23 cellular contexts compared by ENCODE assay signal in the genomic region with DNA sequence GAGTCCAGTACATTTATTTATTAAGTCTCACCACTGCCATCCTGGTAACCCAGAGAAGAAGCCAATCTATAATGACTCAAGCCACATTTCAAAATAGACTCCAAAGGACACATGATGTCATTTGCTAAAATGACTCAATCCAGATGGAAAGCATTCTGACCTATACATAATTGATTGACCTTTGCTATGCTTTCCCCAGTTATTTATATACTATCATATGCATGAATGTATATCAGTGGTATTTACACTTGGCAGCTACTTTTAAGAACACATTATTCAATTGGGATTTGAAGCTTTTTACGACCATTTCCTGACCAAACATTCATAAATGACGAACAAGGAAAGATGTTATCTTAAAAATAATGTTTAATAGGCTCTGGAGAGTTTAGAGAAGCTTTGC.
DNase-seq lines count a peak whose midpoint lies in the region; ATAC-seq and TF ChIP-seq lines count a peak whose summit lies in the region.
"Had no signal": no experiment of that assay in that cellular context is flagged by ENCODE, and none has a peak within 500 bp of the region (broad histone marks: within the 10 kb centered on the region; RNA-seq: fewer than 3 reads in every experiment).

No MANE protein-coding gene starts in this region.

- WGBS in body of pancreas, 2 donors, result 59 to 65% methylated on average over 2 of the region's 2 CpGs
- 41 to 57% (median 55%) methylated on average over 2 of the region's 2 CpGs for WGBS in heart left ventricle, 4 donors

- TF ChIP-seq CTCF in epithelial cell of esophagus (IDR thresholded peaks at IDR 0.05; ENCODE audit: insufficient read depth, low read depth, low read length, missing control alignments), result no peak
- no peak for TF ChIP-seq CTCF in body of pancreas (IDR thresholded peaks at IDR 0.05)
- no peak for TF ChIP-seq CTCF in heart left ventricle (IDR thresholded peaks at IDR 0.05)

- H3K27me3 ChIP-seq in body of pancreas, result no peaks in the 10 kb centered on the region
- H3K27me3 ChIP-seq in heart left ventricle, result no peaks in the 10 kb centered on the region
- H3K27me3 ChIP-seq: gastrocnemius medialis had no signal

- ATAC-seq in body of pancreas (no peak), HG03571 (IDR thresholded peaks at IDR 0.05; ENCODE audit: unreplicated experiment) (no peak), HG02571 (IDR thresholded peaks at IDR 0.05; ENCODE audit: unreplicated experiment) (no peak), heart left ventricle (no peak)
- ATAC-seq: gastrocnemius medialis, sciatic nerve, T-helper 17 cell had no signal

- H3K27ac ChIP-seq in body of pancreas, result no peak overlapping the region
- H3K27ac ChIP-seq in heart left ventricle, result no peak overlapping the region
- H3K27ac ChIP-seq: C4-2B, gastrocnemius medialis, left ventricle myocardium inferior had no signal

- no peak overlapping the region for H3K4me3 ChIP-seq in epithelial cell of esophagus (ENCODE audit: low read length)
- H3K4me3 ChIP-seq in body of pancreas, result no peak overlapping the region
- H3K4me3 ChIP-seq in heart left ventricle, result no peak overlapping the region
- H3K4me3 ChIP-seq: gastrocnemius medialis, left ventricle myocardium inferior had no signal

- TF ChIP-seq POLR2A in body of pancreas (IDR thresholded peaks at IDR 0.05), result no peak
- TF ChIP-seq POLR2A in heart left ventricle (IDR thresholded peaks at IDR 0.05), result no peak

- DNase-seq in AG20443 (ENCODE audit: low spot score) (peak; percentile 24), MV-4-11 (lab: John Stamatoyannopoulos, UW) (peak; percentile 21), epithelial cell of esophagus (ENCODE audit: low read depth) (peak; percentile 29), renal cortical epithelial cell (ENCODE audit: low read depth) (peak; percentile 12), body of pancreas (no peak), heart left ventricle (no peak)
- DNase-seq: activated CD4-positive, CD25-positive, alpha-beta regulatory T cell; activated CD8-positive, alpha-beta memory T cell treated with anti-CD3 and anti-CD28 coated beads for 24 hours; DMS153; effector CD8-positive, alpha-beta T cell; gastrocnemius medialis; GOT3; left ventricle myocardium inferior; NCI-H1436; NCI-H345; occipital lobe; Right ventricle myocardium superior; stimulated activated CD4-positive, alpha-beta T cell treated with anti-CD3 and anti-CD28 coated beads, Interleukin-2, amount 100 ng/mL, for 48 hours; T-helper 17 cell had no signal

- H3K36me3 ChIP-seq in body of pancreas (replicated peaks in 1 of 2; ENCODE audit: insufficient read depth in 1 of 2, low read depth in 2 of 2) (no peaks in the 10 kb centered on the region), heart left ventricle (no peaks in the 10 kb centered on the region)
- H3K36me3 ChIP-seq: gastrocnemius medialis, left ventricle myocardium inferior had no signal

- H3K4me1 ChIP-seq in body of pancreas (no peaks in the 10 kb centered on the region), heart left ventricle (peaks cover 0 to 3% (median 0%) of the 10 kb centered on the region in 12 donors)
- H3K4me1 ChIP-seq: gastrocnemius medialis, left ventricle myocardium inferior had no signal

- H3K9me3 ChIP-seq in body of pancreas, result no peaks in the 10 kb centered on the region
- H3K9me3 ChIP-seq in heart left ventricle, result peaks cover 0 to 31% (median 10%) of the 10 kb centered on the region in 12 donors

- intact Hi-C loops in body of pancreas (cut with DNase I), result no loop called here
- intact Hi-C loops in heart left ventricle (cut with DNase I), result no loop called here

Comparison
In these comparisons a context has a peak if more than half of its experiments do, and no peak if none do; other contexts are left out.
1. DNase-seq: peak in AG20443 (single experiment), MV-4-11 (single experiment), epithelial cell of esophagus (single experiment) and renal cortical epithelial cell (single experiment); none in body of pancreas (0 of 4) and heart left ventricle (0 of 5).